In the genomic region with DNA sequence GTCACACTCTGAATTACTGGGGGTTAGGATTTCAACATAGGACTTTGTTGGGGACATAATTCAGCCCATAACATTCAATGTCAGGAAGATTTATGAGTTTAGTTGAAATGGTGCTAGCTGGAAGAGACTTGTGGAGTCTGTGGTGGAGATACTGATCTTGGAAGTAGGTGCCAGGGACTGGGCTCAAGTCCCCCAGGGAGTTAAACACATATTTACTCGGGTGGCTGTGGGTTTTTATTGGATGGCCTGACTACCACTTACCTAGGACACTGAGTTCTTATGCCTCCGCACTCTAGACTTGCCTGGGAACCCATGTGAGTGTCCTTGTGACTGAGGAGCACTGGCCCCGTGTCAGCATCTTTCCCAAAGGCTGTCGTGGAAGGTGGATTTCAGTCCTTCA, we compare ENCODE assay signal across 18 cellular contexts.
DNase-seq lines count a peak whose midpoint lies in the region.
"Had no signal": no experiment of that assay in that cellular context is flagged by ENCODE, and none has a peak within 500 bp of the region (broad histone marks: within the 10 kb centered on the region; RNA-seq: fewer than 3 reads in every experiment).

No MANE protein-coding gene starts in this region.

- DNase-seq in A172 (ENCODE audit: low spot score) (peak; percentile 22), GM04504 (ENCODE audit: low read depth) (peak; percentile 42), astrocyte of the hippocampus (ENCODE audit: low read depth, low spot score) (peak; percentile 39), T-helper 1 cell (no peak), activated gamma-delta T cell treated with Interleukin-2 at 50 U/mL for 16 hours (no peak)
- DNase-seq in activated CD4-positive, alpha-beta memory T cell treated with anti-CD3 and anti-CD28 coated beads for 36 hours: no peak
- DNase-seq in activated T-helper 2 cell treated with anti-CD3 and anti-CD28 coated beads, Interferon-gamma antibody, Interleukin-2, Interleukin-4, amounts not matched to agents 10 μg/mL and 5 μg/mL and 100 μg/mL, durations not matched to agents 14 hours and 24 hours and 36 hours (ENCODE audit: low spot score): no peak
- DNase-seq: activated CD4-positive, alpha-beta memory T cell treated with anti-CD3 and anti-CD28 coated beads, Interleukin-2, amount 10 ng/mL, durations not matched to agents 7 days and 5 days; activated naive CD8-positive, alpha-beta T cell treated with anti-CD3 and anti-CD28 coated beads, Interleukin-2, amount 10 ng/mL, durations not matched to agents 7 days and 5 days; activated T-cell treated with anti-CD3 and anti-CD28 coated beads, Interleukin-2, amount 50 U/mL, for 72 hours; Calu3; effector memory CD4-positive, alpha-beta T cell; NCI-H526 treated with DMSO at 0.1 percent for 48 hours; nephron progenitor cell; PC-9; stimulated activated CD4-positive, alpha-beta T cell treated with anti-CD3 and anti-CD28 coated beads, Interleukin-15, amount 100 ng/mL, for 24 hours had no signal

- no peak overlapping the region for H3K27ac Mint-ChIP-seq in activated CD4-positive, alpha-beta memory T cell treated with anti-CD3 and anti-CD28 coated beads for 36 hours
- no peak overlapping the region for H3K27ac Mint-ChIP-seq in activated T-helper 2 cell treated with anti-CD3 and anti-CD28 coated beads, Interferon-gamma antibody, Interleukin-2, Interleukin-4, amounts not matched to agents 10 μg/mL and 5 μg/mL and 100 μg/mL, durations not matched to agents 14 hours and 24 hours and 36 hours
- H3K27ac Mint-ChIP-seq: activated CD4-positive, alpha-beta memory T cell treated with anti-CD3 and anti-CD28 coated beads, Interleukin-2, amount 10 ng/mL, durations not matched to agents 7 days and 5 days; activated naive CD8-positive, alpha-beta T cell treated with anti-CD3 and anti-CD28 coated beads, Interleukin-2, amount 10 ng/mL, durations not matched to agents 7 days and 5 days; activated T-cell treated with anti-CD3 and anti-CD28 coated beads, Interleukin-2, amount 50 U/mL, for 72 hours; IgD-negative memory B cell; nephron progenitor cell had no signal

- no peak overlapping the region for H3K9ac ChIP-seq in rectal smooth muscle tissue (ENCODE audit: low read length)

- no peaks in the 10 kb centered on the region for H3K4me1 Mint-ChIP-seq in activated CD4-positive, alpha-beta memory T cell treated with anti-CD3 and anti-CD28 coated beads for 36 hours (ENCODE audit: low read depth)
- H3K4me1 Mint-ChIP-seq in activated T-helper 2 cell treated with anti-CD3 and anti-CD28 coated beads, Interferon-gamma antibody, Interleukin-2, Interleukin-4, amounts not matched to agents 10 μg/mL and 5 μg/mL and 100 μg/mL, durations not matched to agents 14 hours and 24 hours and 36 hours (ENCODE audit: low read depth): no peaks in the 10 kb centered on the region
- H3K4me1 Mint-ChIP-seq: activated CD4-positive, alpha-beta memory T cell treated with anti-CD3 and anti-CD28 coated beads, Interleukin-2, amount 10 ng/mL, durations not matched to agents 7 days and 5 days; activated naive CD8-positive, alpha-beta T cell treated with anti-CD3 and anti-CD28 coated beads, Interleukin-2, amount 10 ng/mL, durations not matched to agents 7 days and 5 days had no signal

- H3K4me1 ChIP-seq in rectal smooth muscle tissue (ENCODE audit: control insufficient read depth, insufficient read depth, low read length): peaks cover 4% of the 10 kb centered on the region

- no peaks in the 10 kb centered on the region for H3K27me3 ChIP-seq in rectal smooth muscle tissue (ENCODE audit: control insufficient read depth, insufficient read depth, low read length)

- H3K4me3 ChIP-seq in rectal smooth muscle tissue (ENCODE audit: low read length): no peak overlapping the region
- H3K4me3 ChIP-seq: PC-9 had no signal

- H3K36me3 ChIP-seq in rectal smooth muscle tissue (ENCODE audit: control insufficient read depth, insufficient read depth, low read length): no peaks in the 10 kb centered on the region

- H3K36me3 Mint-ChIP-seq in activated CD4-positive, alpha-beta memory T cell treated with anti-CD3 and anti-CD28 coated beads for 36 hours: no peaks in the 10 kb centered on the region
- H3K36me3 Mint-ChIP-seq in activated T-helper 2 cell treated with anti-CD3 and anti-CD28 coated beads, Interferon-gamma antibody, Interleukin-2, Interleukin-4, amounts not matched to agents 10 μg/mL and 5 μg/mL and 100 μg/mL, durations not matched to agents 14 hours and 24 hours and 36 hours (ENCODE audit: low read depth): no peaks in the 10 kb centered on the region
- H3K36me3 Mint-ChIP-seq: activated naive CD8-positive, alpha-beta T cell treated with anti-CD3 and anti-CD28 coated beads, Interleukin-2, amount 10 ng/mL, durations not matched to agents 7 days and 5 days had no signal

- POLR2A ChIA-PET in activated CD4-positive, alpha-beta memory T cell treated with anti-CD3 and anti-CD28 coated beads for 36 hours (lab: Charles Lee): no interaction called here

- no peak overlapping the region for H3K4me3 Mint-ChIP-seq in activated CD4-positive, alpha-beta memory T cell treated with anti-CD3 and anti-CD28 coated beads for 36 hours
- H3K4me3 Mint-ChIP-seq in activated T-helper 2 cell treated with anti-CD3 and anti-CD28 coated beads, Interferon-gamma antibody, Interleukin-2, Interleukin-4, amounts not matched to agents 10 μg/mL and 5 μg/mL and 100 μg/mL, durations not matched to agents 14 hours and 24 hours and 36 hours (ENCODE audit: low read depth): no peak overlapping the region
- H3K4me3 Mint-ChIP-seq: activated CD4-positive, alpha-beta memory T cell treated with anti-CD3 and anti-CD28 coated beads, Interleukin-2, amount 10 ng/mL, durations not matched to agents 7 days and 5 days; activated naive CD8-positive, alpha-beta T cell treated with anti-CD3 and anti-CD28 coated beads, Interleukin-2, amount 10 ng/mL, durations not matched to agents 7 days and 5 days; activated T-cell treated with anti-CD3 and anti-CD28 coated beads, Interleukin-2, amount 50 U/mL, for 72 hours; IgD-negative memory B cell; nephron progenitor cell had no signal

- intact Hi-C loops in activated CD4-positive, alpha-beta memory T cell treated with anti-CD3 and anti-CD28 coated beads for 36 hours (cut with micrococcal nuclease): no loop called here
- intact Hi-C loops in activated T-helper 2 cell treated with anti-CD3 and anti-CD28 coated beads, Interferon-gamma antibody, Interleukin-2, Interleukin-4, amounts not matched to agents 10 μg/mL and 5 μg/mL and 100 μg/mL, durations not matched to agents 14 hours and 24 hours and 36 hours (cut with micrococcal nuclease): no loop called here

- H3K27ac ChIP-seq in rectal smooth muscle tissue (ENCODE audit: low read depth, low read length): peak overlapping the region; percentile 49
- H3K27ac ChIP-seq: PC-9 had no signal

- H3K27me3 Mint-ChIP-seq in activated CD4-positive, alpha-beta memory T cell treated with anti-CD3 and anti-CD28 coated beads for 36 hours: peaks cover 4% of the 10 kb centered on the region
- H3K27me3 Mint-ChIP-seq in activated T-helper 2 cell treated with anti-CD3 and anti-CD28 coated beads, Interferon-gamma antibody, Interleukin-2, Interleukin-4, amounts not matched to agents 10 μg/mL and 5 μg/mL and 100 μg/mL, durations not matched to agents 14 hours and 24 hours and 36 hours (ENCODE audit: low read depth): no peaks in the 10 kb centered on the region
- H3K27me3 Mint-ChIP-seq: IgD-negative memory B cell had no signal

- CTCF ChIA-PET in activated CD4-positive, alpha-beta memory T cell treated with anti-CD3 and anti-CD28 coated beads for 36 hours (lab: Charles Lee): interaction anchor here (1.0 to 1.7 kb wide), 4 partner anchors 272 to 287 kb away, joined by 3 to 8 read pairs (median 4); no protein-coding TSS in a partner anchor

- no peaks in the 10 kb centered on the region for H3K9me3 Mint-ChIP-seq in activated CD4-positive, alpha-beta memory T cell treated with anti-CD3 and anti-CD28 coated beads for 36 hours
- H3K9me3 Mint-ChIP-seq in activated T-helper 2 cell treated with anti-CD3 and anti-CD28 coated beads, Interferon-gamma antibody, Interleukin-2, Interleukin-4, amounts not matched to agents 10 μg/mL and 5 μg/mL and 100 μg/mL, durations not matched to agents 14 hours and 24 hours and 36 hours: no peaks in the 10 kb centered on the region
- H3K9me3 Mint-ChIP-seq: activated CD4-positive, alpha-beta memory T cell treated with anti-CD3 and anti-CD28 coated beads, Interleukin-2, amount 10 ng/mL, durations not matched to agents 7 days and 5 days; activated naive CD8-positive, alpha-beta T cell treated with anti-CD3 and anti-CD28 coated beads, Interleukin-2, amount 10 ng/mL, durations not matched to agents 7 days and 5 days; activated T-cell treated with anti-CD3 and anti-CD28 coated beads, Interleukin-2, amount 50 U/mL, for 72 hours; nephron progenitor cell had no signal

Comparison
In these comparisons a context has a peak if more than half of its experiments do, and no peak if none do; other contexts are left out.
1. DNase-seq: peak in A172 (single experiment), GM04504 (single experiment) and astrocyte of the hippocampus (single experiment); none in activated CD4-positive, alpha-beta memory T cell treated with anti-CD3 and anti-CD28 coated beads for 36 hours (single experiment), T-helper 1 cell (0 of 5), activated gamma-delta T cell treated with Interleukin-2 at 50 U/mL for 16 hours (single experiment) and activated T-helper 2 cell treated with anti-CD3 and anti-CD28 coated beads, Interferon-gamma antibody, Interleukin-2, Interleukin-4, amounts not matched to agents 10 μg/mL and 5 μg/mL and 100 μg/mL, durations not matched to agents 14 hours and 24 hours and 36 hours (single experiment).